Comparison of ENCODE assay signal across 8 cellular contexts in genomic region chrX:110418220-110418856, GRCh38. TPM values are rescaled to one million over a fixed set of nuclear protein-coding genes. Genes with fewer than 3 reads are reported as not detected.
DNase-seq lines count a peak whose midpoint lies in the region; ATAC-seq and TF ChIP-seq lines count a peak whose summit lies in the region.

No MANE protein-coding gene starts in this region.

- H3K36me3 ChIP-seq in SJSA1: no peaks in the 10 kb centered on the region
- H3K36me3 ChIP-seq in heart right ventricle: no peaks in the 10 kb centered on the region
- H3K36me3 ChIP-seq in thyroid gland: no peaks in the 10 kb centered on the region
- H3K36me3 ChIP-seq in prostate gland: no peaks in the 10 kb centered on the region

- peaks cover 89% of the 10 kb centered on the region for H3K27me3 Mint-ChIP-seq in MCF 10A (ENCODE audit: insufficient read depth, unreplicated experiment)

- H3K9me3 Mint-ChIP-seq in MCF 10A (ENCODE audit: unreplicated experiment): no peaks in the 10 kb centered on the region

- POLR2A ChIA-PET in MCF 10A (lab: Yijun Ruan, JAX): interaction anchor here (0.6 kb wide), 3 partner anchors 16 to 490 kb away, joined by 3 to 4 read pairs (median 3); no protein-coding TSS in a partner anchor

- in situ Hi-C loops in T47D (cut with HindIII; ENCODE audit: low pct_unique_long_range_greater_than_20kb, low sequenced_read_pairs): no loop called here

- DNase-seq in T47D (ENCODE audit: low read depth in 1 of 2, low spot score in 1 of 2): peak; percentile 2 to 40
- DNase-seq in MCF 10A (ENCODE audit: unreplicated experiment): no peak
- DNase-seq in SJSA1 (ENCODE audit: low read depth in 1 of 2, low spot score in 2 of 2): peak; percentile 46 to 47
- DNase-seq in heart right ventricle: peak in 1 of 2 donors; percentile 3
- peak; percentile 71 to 75 for DNase-seq in thyroid gland
- no peak for DNase-seq in prostate gland (ENCODE audit: low spot score)
- DNase-seq in stimulated activated CD4-positive, alpha-beta T cell treated with anti-CD3 and anti-CD28 coated beads, Interleukin-4, amount 100 ng/mL, for 1 hour: no peak
- no peak for DNase-seq in cerebellar nuclear complex (lab: John Stamatoyannopoulos, UW)

- TF ChIP-seq POLR2A in thyroid gland (IDR thresholded peaks at IDR 0.05) (peak in 1 of 2 donors; percentile 26), prostate gland (IDR thresholded peaks at IDR 0.05) (no peak)

- TF ChIP-seq CTCF in MCF 10A (IDR thresholded peaks at IDR 0.05; ENCODE audit: unreplicated experiment): no peak
- peak in 4 of 9 donors; percentile 18 to 30 (median 20) for TF ChIP-seq CTCF in heart right ventricle (IDR thresholded peaks at IDR 0.05)
- peak in 4 of 6 experiments; percentile 41 to 58 (median 49) for TF ChIP-seq CTCF in thyroid gland (IDR thresholded peaks at IDR 0.05)
- TF ChIP-seq CTCF in prostate gland (IDR thresholded peaks at IDR 0.05): peak in 2 of 4 experiments; percentile 33 to 34

- peak in 5 of 8 donors; percentile 19 to 58 (median 43) for ATAC-seq in heart right ventricle

- peaks cover 25% of the 10 kb centered on the region for H3K4me1 ChIP-seq in SJSA1 (replicated peaks)
- H3K4me1 ChIP-seq in heart right ventricle: peaks cover 0 to 13% (median 0%) of the 10 kb centered on the region in 9 donors
- H3K4me1 ChIP-seq in thyroid gland: peaks cover 0 to 3% of the 10 kb centered on the region in 2 donors
- H3K4me1 ChIP-seq in prostate gland (replicated peaks): no peaks in the 10 kb centered on the region

- no peaks in the 10 kb centered on the region for H3K27me3 ChIP-seq in SJSA1 (replicated peaks)
- H3K27me3 ChIP-seq in heart right ventricle: peaks cover 0 to 65% (median 0%) of the 10 kb centered on the region in 7 donors
- H3K27me3 ChIP-seq in thyroid gland: no peaks in the 10 kb centered on the region
- H3K27me3 ChIP-seq in prostate gland (replicated peaks; ENCODE audit: insufficient read depth): no peaks in the 10 kb centered on the region

- H3K36me3 Mint-ChIP-seq in MCF 10A (ENCODE audit: insufficient read depth, unreplicated experiment): no peaks in the 10 kb centered on the region

- BruUV-seq in MCF 10A (replicated peaks; lab: Mats Ljungman, UMichigan): no TSS peak

- H3K4me3 Mint-ChIP-seq in MCF 10A (ENCODE audit: unreplicated experiment): no peak overlapping the region

- H3K27ac ChIP-seq in SJSA1 (peak overlapping the region; percentile 48), heart right ventricle (no peak overlapping the region), thyroid gland (peak overlapping the region; percentile 2 to 77 (median 31)), prostate gland (no peak overlapping the region)

- H3K9me3 ChIP-seq in SJSA1 (replicated peaks): no peaks in the 10 kb centered on the region
- H3K9me3 ChIP-seq in heart right ventricle: no peaks in the 10 kb centered on the region
- no peaks in the 10 kb centered on the region for H3K9me3 ChIP-seq in thyroid gland
- no peaks in the 10 kb centered on the region for H3K9me3 ChIP-seq in prostate gland

- H3K27ac Mint-ChIP-seq in MCF 10A (ENCODE audit: low read depth, unreplicated experiment): no peak overlapping the region

- WGBS in heart right ventricle, 2 donors: 41 to 54% methylated on average over 13 of the region's 13 CpGs
- 25 to 30% methylated on average over 5 to 9 of the region's 13 CpGs for WGBS in thyroid gland, 2 donors
- WGBS in prostate gland: 26% methylated on average over 13 of the region's 13 CpGs

- H3K4me3 ChIP-seq in SJSA1: no peak overlapping the region
- H3K4me3 ChIP-seq in heart right ventricle: no peak overlapping the region
- H3K4me3 ChIP-seq in thyroid gland (replicated peaks in 1 of 3): no peak overlapping the region
- H3K4me3 ChIP-seq in prostate gland: no peak overlapping the region

- intact Hi-C loops in MCF 10A (cut with micrococcal nuclease): loop anchor here (10.0 kb wide), 1 partner anchor 414 kb away; the partner anchor contains the start of gene TMEM164
- intact Hi-C loops in heart right ventricle (cut with DNase I): loop anchor here in 1 of 10 donors (10.0 kb wide), 2 partner anchors 504 to 714 kb away; no protein-coding TSS in a partner anchor
- intact Hi-C loops in thyroid gland (cut with DNase I): loop anchor here (10.0 kb wide), 1 partner anchor 504 kb away; no protein-coding TSS in a partner anchor
- intact Hi-C loops in prostate gland (cut with DNase I): no loop called here

- H3K4me1 Mint-ChIP-seq in MCF 10A (ENCODE audit: insufficient read depth, unreplicated experiment): peaks cover 10% of the 10 kb centered on the region

- CTCF ChIA-PET in MCF 10A (lab: Yijun Ruan, JAX): interaction anchor here (0.6 to 21.0 kb wide), 5 partner anchors 9 to 527 kb away, joined by 3 to 432 read pairs (median 4); no protein-coding TSS in a partner anchor

RNA-seq across cellular contexts. Expression of gene RTL9, which starts 59.7 kb away (rescaled TPM):
- total RNA-seq in MCF 10A (2022) (not detected in 2 replicates), heart right ventricle (1 to 10 TPM in 1 of 10 donors, under 1 TPM in 9; 0.39 to 1.2 (median 0.64) TPM), thyroid gland (1 to 10 TPM in 1 of 4 donors, under 1 TPM in 3; 0.40 to 1.1 (median 0.56) TPM), prostate gland (10 to 100 TPM in 1 of 2 donors, not detected in 1; 56.7 TPM)
- 0.11 TPM in 1 of 2 replicates, not detected in the other for total RNA-seq in SJSA1 (2014; rRNA removed; shearing (Covaris generic))
- under 1 TPM; 0.29 to 0.65 TPM for polyA plus RNA-seq in heart right ventricle

Comparison
In these comparisons a context has a peak if more than half of its experiments do, and no peak if none do; other contexts are left out.
1. DNase-seq: peak in T47D (2 of 2), SJSA1 (2 of 2) and thyroid gland (2 of 2); none in MCF 10A (single experiment), prostate gland (single experiment), stimulated activated CD4-positive, alpha-beta T cell treated with anti-CD3 and anti-CD28 coated beads, Interleukin-4, amount 100 ng/mL, for 1 hour (single experiment) and cerebellar nuclear complex (0 of 2).
2. H3K27ac ChIP-seq: peak in SJSA1 (single experiment) and thyroid gland (3 of 3); none in heart right ventricle (0 of 10) and prostate gland (0 of 2).